ENCODE assay signal across 1 cellular context in genomic region chr15:62068787-62069170, GRCh38.
TF ChIP-seq lines count a peak whose summit lies in the region.

No MANE protein-coding gene starts in this region.

TF ChIP-seq in GM12878, 131 proteins besides CTCF, POLR2A, EP300 and RAD21 (continued from another document):
- no peak for TF ChIP-seq PRDM15 (CRISPR knock-in tag; IDR thresholded peaks at IDR 0.05)
- no peak for TF ChIP-seq STAT3 (IDR thresholded peaks at IDR 0.05; ENCODE audit: low read depth, low read length)
- no peak for TF ChIP-seq JUNB (IDR thresholded peaks at IDR 0.05)
- TF ChIP-seq HCFC1 (IDR thresholded peaks at IDR 0.05; ENCODE audit: low read length), result no peak
- TF ChIP-seq IRF3 (IDR thresholded peaks at IDR 0.05), result no peak
- TF ChIP-seq CUX1 (IDR thresholded peaks at IDR 0.05; ENCODE audit: insufficient replicate concordance, low read depth, low read length), result no peak
- no peak for TF ChIP-seq SREBF2 (IDR thresholded peaks at IDR 0.05; ENCODE audit: low read length)
- no peak for TF ChIP-seq MTA2 (IDR thresholded peaks at IDR 0.05; ENCODE audit: low read depth)
- TF ChIP-seq ZBTB33 (IDR thresholded peaks at IDR 0.05), result no peak
- TF ChIP-seq CHD1 (IDR thresholded peaks at IDR 0.05; ENCODE audit: low read depth, low read length), result no peak
- TF ChIP-seq EZH2 (IDR thresholded peaks at IDR 0.05; ENCODE audit: borderline replicate concordance, control insufficient read depth, low read depth, low read length), result no peak
- no peak for TF ChIP-seq ZNF24 (IDR thresholded peaks at IDR 0.05)
- TF ChIP-seq MEF2B (IDR thresholded peaks at IDR 0.05; ENCODE audit: partially characterized antibody, poor library complexity, severe bottlenecking), result no peak
TF ChIP-seq in GM12878: peak in this region for 0.
